Comparison of ENCODE assay signal across 7 cellular contexts in the genomic region with DNA sequence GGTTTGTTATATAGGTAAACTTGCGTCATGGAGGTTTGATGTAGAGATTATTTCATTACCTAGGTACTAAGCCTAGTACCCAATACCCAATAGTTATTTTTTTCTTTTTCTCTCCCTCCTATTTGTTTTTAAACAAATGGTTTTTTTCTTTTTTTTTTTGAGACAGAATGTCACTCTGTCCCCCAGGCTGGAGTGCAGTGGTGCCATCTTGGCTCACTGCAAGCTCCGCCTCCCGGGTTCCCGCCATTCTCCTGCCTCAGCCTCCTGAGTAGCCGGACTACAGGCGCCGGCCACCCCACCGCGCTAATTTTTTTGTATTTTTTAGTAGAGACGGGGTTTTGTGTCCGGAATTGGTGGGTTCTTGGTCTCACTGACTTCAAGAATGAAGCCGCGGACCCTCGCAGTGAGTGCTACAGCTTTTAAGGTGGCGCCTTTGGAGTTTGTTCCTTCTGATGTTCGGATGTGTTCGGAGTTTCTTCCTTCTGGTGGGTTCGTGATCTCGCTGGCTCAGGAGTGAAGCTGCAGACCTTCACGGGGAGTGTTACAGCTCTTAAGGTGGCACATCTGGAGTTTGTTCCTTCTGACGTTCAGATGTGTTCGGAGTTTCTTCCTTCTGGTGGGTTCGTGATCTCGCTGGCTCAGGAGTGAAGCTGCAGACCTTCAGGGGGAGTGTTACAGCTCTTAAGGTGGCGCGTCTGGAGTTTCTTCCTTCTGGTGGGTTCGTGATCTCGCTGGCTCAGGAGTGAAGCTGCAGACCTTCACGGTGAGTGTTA.
A peak's percentile ranks its signal among the peaks of the same experiment; 100 is the strongest.
DNase-seq lines count a peak whose midpoint lies in the region; ATAC-seq and TF ChIP-seq lines count a peak whose summit lies in the region.
"Not testable (repeated sequence)": the region's sequence is repeated elsewhere in the genome, so short reads cannot be mapped to it uniquely, and the experiment has no call there.

No MANE protein-coding gene starts in this region.

- not testable (repeated sequence) for H3K27me3 ChIP-seq in OCI-LY1 (ENCODE audit: insufficient read depth, low read length)

- not testable (repeated sequence) for H3K36me3 Mint-ChIP-seq in dendritic cell treated with granulocyte-macrophage colony-stimulating factor and Interleukin-4, amounts not matched to agents 40 ng/mL and 50 ng/mL, for 4 days (ENCODE audit: low read depth); nephron progenitor cell (ENCODE audit: low read depth)

- intact Hi-C loops in dendritic cell treated with granulocyte-macrophage colony-stimulating factor and Interleukin-4, amounts not matched to agents 40 ng/mL and 50 ng/mL, for 4 days (cut with micrococcal nuclease), result not testable (repeated sequence)

- not testable (repeated sequence) for H3K9me2 ChIP-seq in OCI-LY1 (ENCODE audit: low read depth, low read length)

- not testable (repeated sequence) for H3K4me1 Mint-ChIP-seq in dendritic cell treated with granulocyte-macrophage colony-stimulating factor and Interleukin-4, amounts not matched to agents 40 ng/mL and 50 ng/mL, for 4 days (ENCODE audit: low read depth); nephron progenitor cell

- not testable (repeated sequence) for TF ChIP-seq CTCF in OCI-LY1 (IDR thresholded peaks at IDR 0.05; ENCODE audit: low read length); nephron progenitor cell (IDR thresholded peaks at IDR 0.05)

- H4K20me1 ChIP-seq in OCI-LY1 (ENCODE audit: insufficient read depth, low read length), result not testable (repeated sequence)

- H3K4me3 ChIP-seq in GM08714 (ENCODE audit: low read length) (peak overlapping the region; percentile 75; the same call in 1 of the 2 replicates), OCI-LY1 (ENCODE audit: low read depth, low read length, poor library complexity, severe bottlenecking) (peak overlapping the region; percentile 68)

- not testable (repeated sequence) for H3K27me3 Mint-ChIP-seq in dendritic cell treated with granulocyte-macrophage colony-stimulating factor and Interleukin-4, amounts not matched to agents 40 ng/mL and 50 ng/mL, for 4 days; nephron progenitor cell (ENCODE audit: low read depth, poor library complexity)

- peak overlapping the region; percentile 76 for H3K27ac ChIP-seq in OCI-LY1 (ENCODE audit: low read depth, low read length, poor library complexity, severe bottlenecking)

- not testable (repeated sequence) for H2AFZ ChIP-seq in OCI-LY1 (ENCODE audit: low read length)

- H3K9me3 Mint-ChIP-seq in dendritic cell treated with granulocyte-macrophage colony-stimulating factor and Interleukin-4, amounts not matched to agents 40 ng/mL and 50 ng/mL, for 4 days, result peaks cover 23% of the 10 kb centered on the region
- peaks cover 22% of the 10 kb centered on the region for H3K9me3 Mint-ChIP-seq in nephron progenitor cell

- peak overlapping the region; percentile 54 for H3K4me2 ChIP-seq in OCI-LY1 (ENCODE audit: low read length)

- not testable (repeated sequence) for H3K4me1 ChIP-seq in OCI-LY1 (ENCODE audit: insufficient read depth, low read length, severe bottlenecking)

- not testable (repeated sequence) for H3F3A ChIP-seq in OCI-LY1 (ENCODE audit: insufficient read depth, low read length)

- not testable (repeated sequence) for H3K79me2 ChIP-seq in OCI-LY1 (ENCODE audit: insufficient read depth, low read length)

- H3K9me3 ChIP-seq in OCI-LY1 (ENCODE audit: low read length), result not testable (repeated sequence)

- H3K36me3 ChIP-seq in OCI-LY1 (ENCODE audit: insufficient read depth, low read length), result not testable (repeated sequence)

- peak overlapping the region; percentile 73 for H3K9ac ChIP-seq in OCI-LY1 (ENCODE audit: low read length)

- H3K27ac Mint-ChIP-seq in dendritic cell treated with granulocyte-macrophage colony-stimulating factor and Interleukin-4, amounts not matched to agents 40 ng/mL and 50 ng/mL, for 4 days, result peak overlapping the region; percentile 14
- peak overlapping the region; percentile 76 for H3K27ac Mint-ChIP-seq in nephron progenitor cell

- peak overlapping the region; percentile 75 for H3K4me3 Mint-ChIP-seq in dendritic cell treated with granulocyte-macrophage colony-stimulating factor and Interleukin-4, amounts not matched to agents 40 ng/mL and 50 ng/mL, for 4 days
- H3K4me3 Mint-ChIP-seq in nephron progenitor cell, result not testable (repeated sequence)

- peak; percentile 24 for DNase-seq in activated T-cell treated with anti-CD3 and anti-CD28 coated beads, Interleukin-2, amount 50 U/mL, for 1 hour
- DNase-seq in nephron progenitor cell, result not testable (repeated sequence)

- peak; percentile 64 for ATAC-seq in GM21360 (IDR thresholded peaks at IDR 0.05; ENCODE audit: unreplicated experiment)
- peak; percentile 48 for ATAC-seq in HG02981 (IDR thresholded peaks at IDR 0.05; ENCODE audit: unreplicated experiment)
